ENCODE assay signal across 22 cellular contexts in the genomic region with DNA sequence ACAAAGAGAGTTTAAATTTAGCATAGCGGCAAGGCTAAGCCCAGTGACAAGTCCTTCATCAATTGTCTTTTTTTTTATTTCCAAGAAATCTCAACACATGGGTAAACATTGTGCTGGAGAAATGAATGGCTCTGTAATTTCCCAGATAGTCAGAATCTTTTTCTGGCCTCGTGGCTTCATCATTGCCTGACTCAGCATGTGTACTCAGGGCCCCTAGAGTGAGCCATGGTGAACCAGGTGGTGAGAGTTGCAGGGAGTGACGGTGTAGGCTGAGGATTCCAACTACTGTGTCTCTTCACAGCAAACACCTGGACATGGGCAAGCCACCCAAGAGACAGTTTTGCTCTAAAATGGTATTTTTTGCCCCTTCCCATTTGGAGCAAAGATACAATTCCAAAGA. TPM values are rescaled to one million over a fixed set of nuclear protein-coding genes. Genes with fewer than 3 reads are reported as not detected.
DNase-seq lines count a peak whose midpoint lies in the region; ATAC-seq and TF ChIP-seq lines count a peak whose summit lies in the region.
"Had no signal": no experiment of that assay in that cellular context is flagged by ENCODE, and none has a peak within 500 bp of the region (broad histone marks: within the 10 kb centered on the region; RNA-seq: fewer than 3 reads in every experiment).

No MANE protein-coding gene starts in this region.

- H3K36me3 ChIP-seq in GM23248 (ENCODE audit: low read depth): no peaks in the 10 kb centered on the region

- H3K9me3 Mint-ChIP-seq in progenitor cell of endocrine pancreas (ENCODE audit: low read depth): no peaks in the 10 kb centered on the region
- H3K9me3 Mint-ChIP-seq: CD4-positive, CD25-positive, alpha-beta regulatory T cell had no signal

- no peak overlapping the region for H3K9ac ChIP-seq in GM23248

- H3K27ac Mint-ChIP-seq in progenitor cell of endocrine pancreas: no peak overlapping the region
- H3K27ac Mint-ChIP-seq: CD4-positive, CD25-positive, alpha-beta regulatory T cell had no signal

- H3K27me3 ChIP-seq in GM23248 (replicated peaks; ENCODE audit: insufficient read depth) (no peaks in the 10 kb centered on the region), foreskin keratinocyte (no peaks in the 10 kb centered on the region)

- no peaks in the 10 kb centered on the region for H3K9me2 ChIP-seq in GM23248 (ENCODE audit: insufficient read depth)

- H3K27me3 Mint-ChIP-seq in progenitor cell of endocrine pancreas: peaks cover 3% of the 10 kb centered on the region

- no peak overlapping the region for H3K4me3 Mint-ChIP-seq in progenitor cell of endocrine pancreas (ENCODE audit: low read depth)
- H3K4me3 Mint-ChIP-seq: CD4-positive, CD25-positive, alpha-beta regulatory T cell had no signal

- H2AFZ ChIP-seq in GM23248: no peak overlapping the region

- no peaks in the 10 kb centered on the region for H4K20me1 ChIP-seq in GM23248 (ENCODE audit: insufficient read depth)

- no peaks in the 10 kb centered on the region for H3K36me3 Mint-ChIP-seq in progenitor cell of endocrine pancreas (ENCODE audit: insufficient read depth)
- H3K36me3 Mint-ChIP-seq: CD4-positive, CD25-positive, alpha-beta regulatory T cell had no signal

- H3K9me3 ChIP-seq in GM23248 (ENCODE audit: low read depth): no peaks in the 10 kb centered on the region
- H3K9me3 ChIP-seq: Caco-2 had no signal

- no peaks in the 10 kb centered on the region for H3F3A ChIP-seq in GM23248 (ENCODE audit: insufficient read depth)

- TF ChIP-seq CTCF in foreskin keratinocyte (conservative IDR thresholded peaks at IDR 0.05) (no peak), progenitor cell of endocrine pancreas (IDR thresholded peaks at IDR 0.05; ENCODE audit: unreplicated experiment) (no peak)

- 71 to 74% methylated on average over 3 of the region's 3 CpGs for WGBS in GM23248 (ENCODE audit: low coverage in 1 of 2, low lambda C conversion rate in 2 of 2, missing lambda C conversion rate in 2 of 2), 2 experiments

- no peaks in the 10 kb centered on the region for H3K79me2 ChIP-seq in GM23248 (ENCODE audit: insufficient read depth)

- ATAC-seq in foreskin keratinocyte (peak; percentile 77), HG03097 (IDR thresholded peaks at IDR 0.05; ENCODE audit: low FRiP score, unreplicated experiment) (no peak), HG02759 (IDR thresholded peaks at IDR 0.05; ENCODE audit: unreplicated experiment) (no peak)
- ATAC-seq: K562 had no signal

- no peak overlapping the region for H3K27ac ChIP-seq in GM23248
- H3K27ac ChIP-seq in foreskin keratinocyte: no peak overlapping the region
- H3K27ac ChIP-seq: HL-60 had no signal

- in situ Hi-C loops in GM23248 (cut with MboI): loop anchor here (25.0 kb wide), 1 partner anchor 250 kb away; a partner anchor contains a TSS

- no peak overlapping the region for H3K4me2 ChIP-seq in GM23248 (ENCODE audit: unreplicated experiment)

- DNase-seq in Daoy (ENCODE audit: low read depth): peak; percentile 6
- peak; percentile 26 for DNase-seq in GM23248
- peak; percentile 46 for DNase-seq in RKO (ENCODE audit: low spot score)
- DNase-seq in foreskin keratinocyte: peak in 1 of 2 donors; percentile 35
- DNase-seq in progenitor cell of endocrine pancreas (ENCODE audit: low spot score, unreplicated experiment): no peak
- no peak for DNase-seq in NCI-H510A (lab: John Stamatoyannopoulos, UW)
- DNase-seq: ACHN; Caco-2; CD4-positive, CD25-positive, alpha-beta regulatory T cell; DMS153; H7; NCI-H1436; NCI-H2081; NCI-H2227 treated with DMSO at 0.1 percent for 48 hours; NCI-H524 treated with DMSO at 0.1 percent for 48 hours; NK-92 treated with Interleukin-12 subunit alpha and Interleukin-12 subunit beta, amount 100 ng/mL, for 24 hours; OCI-M1 had no signal

- H3K4me3 ChIP-seq in GM23248: no peak overlapping the region
- H3K4me3 ChIP-seq: K562 had no signal

- H3K4me1 Mint-ChIP-seq in progenitor cell of endocrine pancreas (ENCODE audit: low read depth): peaks cover 2% of the 10 kb centered on the region

- no peaks in the 10 kb centered on the region for H3K4me1 ChIP-seq in GM23248 (ENCODE audit: insufficient read depth)
- H3K4me1 ChIP-seq in foreskin keratinocyte: no peaks in the 10 kb centered on the region

RNA-seq across cellular contexts. Expression of a gene that starts 43.1 kb away (rescaled TPM):
- total RNA-seq in Daoy (2014; rRNA removed; shearing (Covaris generic)): 0.34 TPM in 1 of 2 replicates, not detected in the other
- not detected in 2 replicates for total RNA-seq in GM23248 (2014; rRNA removed; shearing (Covaris generic))
- polyA plus RNA-seq in GM23248 (2016; fragmentation: Nextera tagmentation; extraction: Ambion mirVana): not detected in 2 replicates
- not detected in 2 replicates for total RNA-seq in foreskin keratinocyte
- polyA plus RNA-seq in foreskin keratinocyte: not detected in 2 replicates
- total RNA-seq in progenitor cell of endocrine pancreas: not detected in 2 replicates
- total RNA-seq: CD4-positive, CD25-positive, alpha-beta regulatory T cell; G401; K562 had no signal
- polyA plus RNA-seq: CD4-positive, CD25-positive, alpha-beta regulatory T cell; K562 had no signal

Comparison
In these comparisons a context has a peak if more than half of its experiments do, and no peak if none do; other contexts are left out.
1. DNase-seq: peak in Daoy (single experiment), GM23248 (single experiment) and RKO (single experiment); none in progenitor cell of endocrine pancreas (single experiment) and NCI-H510A (single experiment).